40 cellular contexts compared by ENCODE assay signal in the genomic region with DNA sequence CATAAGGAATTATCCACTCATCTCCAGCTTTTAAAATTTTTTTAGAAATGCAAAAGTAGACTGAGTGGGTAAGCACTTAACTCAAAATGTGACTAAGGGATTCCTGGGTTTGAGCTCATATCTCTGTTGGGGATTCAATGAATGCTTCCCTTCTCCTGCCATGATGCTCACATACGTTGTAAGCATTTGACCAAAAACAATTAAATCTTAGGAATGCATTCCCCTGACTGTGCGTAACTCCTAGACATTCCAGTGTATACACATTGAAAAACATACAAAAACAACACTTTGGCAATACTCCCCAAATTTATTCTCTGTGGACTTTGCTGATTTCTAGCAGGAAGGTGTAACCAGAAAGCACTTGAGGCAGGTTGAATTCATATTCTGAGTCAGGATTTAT. TPM values are rescaled to one million over a fixed set of nuclear protein-coding genes. Genes with fewer than 3 reads are reported as not detected.
"Had no signal": no experiment of that assay in that cellular context is flagged by ENCODE, and none has a peak within 500 bp of the region (broad histone marks: within the 10 kb centered on the region; RNA-seq: fewer than 3 reads in every experiment).

No MANE protein-coding gene starts in this region.

- H3K9me3 Mint-ChIP-seq: activated CD4-positive, alpha-beta memory T cell treated with anti-CD3 and anti-CD28 coated beads, Interleukin-2, amount 10 ng/mL, durations not matched to agents 7 days and 5 days; activated naive CD4-positive, alpha-beta T cell treated with anti-CD3 and anti-CD28 coated beads, Interleukin-2, amount 10 ng/mL, durations not matched to agents 7 days and 5 days; activated T-cell treated with anti-CD3 and anti-CD28 coated beads, Interleukin-2, amount 50 U/mL, for 24 hours had no signal

- H3K4me1 ChIP-seq: left ventricle myocardium inferior, thyroid gland, upper lobe of left lung, vagina had no signal

- ATAC-seq: effector memory CD8-positive, alpha-beta T cell; mucosa of descending colon; sciatic nerve; stimulated activated memory B cell treated with anti-CD40 and anti-IgM and Interleukin-4, amounts not matched to agents 10 μg/mL and 1 μg/mL and 100 μg/mL, for 72 hours; stimulated activated naive CD8-positive, alpha-beta T cell treated with anti-CD3 and anti-CD28 coated beads, Interleukin-15, amount 100 ng/mL, for 72 hours had no signal

- H3K4me1 Mint-ChIP-seq: activated CD4-positive, alpha-beta memory T cell treated with anti-CD3 and anti-CD28 coated beads, Interleukin-2, amount 10 ng/mL, durations not matched to agents 7 days and 5 days; activated CD4-positive, alpha-beta T cell treated with anti-CD3 and anti-CD28 coated beads, Interleukin-2, amount 10 ng/mL, durations not matched to agents 7 days and 5 days; activated naive CD4-positive, alpha-beta T cell treated with anti-CD3 and anti-CD28 coated beads, Interleukin-2, amount 10 ng/mL, durations not matched to agents 7 days and 5 days; activated naive CD8-positive, alpha-beta T cell treated with anti-CD3 and anti-CD28 coated beads, Interleukin-2, amount 10 ng/mL, durations not matched to agents 7 days and 5 days; brain; nephron; stimulated activated memory B cell treated with anti-CD40 and anti-IgM and Interleukin-4, amounts not matched to agents 10 μg/mL and 1 μg/mL and 100 μg/mL, for 72 hours; stimulated activated naive CD8-positive, alpha-beta T cell treated with anti-CD3 and anti-CD28 coated beads, Interleukin-15, amount 100 ng/mL, for 72 hours had no signal

- H3K27me3 Mint-ChIP-seq: activated CD4-positive, alpha-beta memory T cell treated with anti-CD3 and anti-CD28 coated beads, Interleukin-2, amount 10 ng/mL, durations not matched to agents 7 days and 5 days; activated CD4-positive, alpha-beta T cell treated with anti-CD3 and anti-CD28 coated beads, Interleukin-2, amount 10 ng/mL, durations not matched to agents 7 days and 5 days; activated naive CD4-positive, alpha-beta T cell treated with anti-CD3 and anti-CD28 coated beads, Interleukin-2, amount 10 ng/mL, durations not matched to agents 7 days and 5 days; activated naive CD8-positive, alpha-beta T cell treated with anti-CD3 and anti-CD28 coated beads, Interleukin-2, amount 10 ng/mL, durations not matched to agents 7 days and 5 days; brain; effector memory CD8-positive, alpha-beta T cell; stimulated activated memory B cell treated with anti-CD40 and anti-IgM and Interleukin-4, amounts not matched to agents 10 μg/mL and 1 μg/mL and 100 μg/mL, for 72 hours; stimulated activated naive CD8-positive, alpha-beta T cell treated with anti-CD3 and anti-CD28 coated beads, Interleukin-15, amount 100 ng/mL, for 72 hours had no signal

- DNase-seq: activated CD4-positive, alpha-beta memory T cell treated with anti-CD3 and anti-CD28 coated beads, Interleukin-2, amount 10 ng/mL, durations not matched to agents 7 days and 5 days; activated CD4-positive, alpha-beta T cell treated with anti-CD3 and anti-CD28 coated beads, Interleukin-2, amount 10 ng/mL, durations not matched to agents 7 days and 5 days; activated CD4-positive, CD25-positive, alpha-beta regulatory T cell treated with anti-CD3 and anti-CD28 coated beads, Interleukin-2, amount 50 U/mL, for 72 hours; activated CD8-positive, alpha-beta memory T cell treated with anti-CD3 and anti-CD28 coated beads, Interleukin-2, amount 50 U/mL, for 48 hours; activated gamma-delta T cell; activated naive CD4-positive, alpha-beta T cell treated with anti-CD3 and anti-CD28 coated beads, Interleukin-2, amount 10 ng/mL, durations not matched to agents 7 days and 5 days; activated naive CD8-positive, alpha-beta T cell treated with anti-CD3 and anti-CD28 coated beads, Interleukin-2, amount 10 ng/mL, durations not matched to agents 7 days and 5 days; activated T-cell treated with anti-CD3 and anti-CD28 coated beads, Interleukin-2, amount 50 U/mL, for 24 hours; amygdala; cerebellar nuclear complex; effector memory CD8-positive, alpha-beta T cell; erythroblast; glutamatergic neuron; islet precursor cell; left ventricle myocardium inferior; mesendoderm; mucosa of descending colon; stimulated activated CD4-positive, alpha-beta T cell treated with anti-CD3 and anti-CD28 coated beads, Interleukin-1b, Interleukin-23, amount 100 ng/mL, for 48 hours; stimulated activated CD4-positive, alpha-beta T cell treated with anti-CD3 and anti-CD28 coated beads, Interleukin-4, amount 100 ng/mL, for 4 hours; stimulated activated CD8-positive, alpha-beta memory T cell treated with anti-CD3 and anti-CD28 coated beads, Interleukin-4, amount 100 ng/mL, for 48 hours; stimulated activated naive CD8-positive, alpha-beta T cell treated with anti-CD3 and anti-CD28 coated beads, Interleukin-15, amount 100 ng/mL, for 72 hours; T1000; thyroid gland; upper lobe of left lung had no signal

- H3K27ac Mint-ChIP-seq: activated CD4-positive, alpha-beta memory T cell treated with anti-CD3 and anti-CD28 coated beads, Interleukin-2, amount 10 ng/mL, durations not matched to agents 7 days and 5 days; activated CD4-positive, alpha-beta T cell treated with anti-CD3 and anti-CD28 coated beads, Interleukin-2, amount 10 ng/mL, durations not matched to agents 7 days and 5 days; activated naive CD4-positive, alpha-beta T cell treated with anti-CD3 and anti-CD28 coated beads, Interleukin-2, amount 10 ng/mL, durations not matched to agents 7 days and 5 days; activated naive CD8-positive, alpha-beta T cell treated with anti-CD3 and anti-CD28 coated beads, Interleukin-2, amount 10 ng/mL, durations not matched to agents 7 days and 5 days; activated T-cell treated with anti-CD3 and anti-CD28 coated beads, Interleukin-2, amount 50 U/mL, for 24 hours; brain; effector memory CD8-positive, alpha-beta T cell; nephron; stimulated activated memory B cell treated with anti-CD40 and anti-IgM and Interleukin-4, amounts not matched to agents 10 μg/mL and 1 μg/mL and 100 μg/mL, for 72 hours; stimulated activated naive CD8-positive, alpha-beta T cell treated with anti-CD3 and anti-CD28 coated beads, Interleukin-15, amount 100 ng/mL, for 72 hours; T-helper 1 cell treated with Interleukin-12 subunit alpha and Interleukin-12 subunit beta and Interleukin-4 antibody, amounts not matched to agents 30 μg/mL and 1 μg/mL, for 36 hours had no signal

- H3K4me3 ChIP-seq: cardiac muscle cell, coronary artery, left ventricle myocardium inferior, lung, mucosa of descending colon, smooth muscle cell, thyroid gland, upper lobe of left lung, vagina had no signal

- FAIRE-seq: frontal cortex had no signal

- H3K4me2 ChIP-seq: smooth muscle cell had no signal

- H3K36me3 ChIP-seq: cardiac muscle cell, left ventricle myocardium inferior, thyroid gland, upper lobe of left lung, vagina had no signal

- H3K9me3 ChIP-seq: left ventricle myocardium inferior, thyroid gland, upper lobe of left lung, vagina had no signal

- H3K4me3 Mint-ChIP-seq: activated CD4-positive, alpha-beta memory T cell treated with anti-CD3 and anti-CD28 coated beads, Interleukin-2, amount 10 ng/mL, durations not matched to agents 7 days and 5 days; activated CD4-positive, alpha-beta T cell treated with anti-CD3 and anti-CD28 coated beads, Interleukin-2, amount 10 ng/mL, durations not matched to agents 7 days and 5 days; activated naive CD4-positive, alpha-beta T cell treated with anti-CD3 and anti-CD28 coated beads, Interleukin-2, amount 10 ng/mL, durations not matched to agents 7 days and 5 days; activated naive CD8-positive, alpha-beta T cell treated with anti-CD3 and anti-CD28 coated beads, Interleukin-2, amount 10 ng/mL, durations not matched to agents 7 days and 5 days; activated T-cell treated with anti-CD3 and anti-CD28 coated beads, Interleukin-2, amount 50 U/mL, for 24 hours; brain; effector memory CD8-positive, alpha-beta T cell; nephron; stimulated activated memory B cell treated with anti-CD40 and anti-IgM and Interleukin-4, amounts not matched to agents 10 μg/mL and 1 μg/mL and 100 μg/mL, for 72 hours; stimulated activated naive CD8-positive, alpha-beta T cell treated with anti-CD3 and anti-CD28 coated beads, Interleukin-15, amount 100 ng/mL, for 72 hours; T-helper 1 cell treated with Interleukin-12 subunit alpha and Interleukin-12 subunit beta and Interleukin-4 antibody, amounts not matched to agents 30 μg/mL and 1 μg/mL, for 36 hours had no signal

- H3K27ac ChIP-seq: cardiac muscle cell, coronary artery, left ventricle myocardium inferior, thyroid gland, upper lobe of left lung, vagina had no signal

- H3K36me3 Mint-ChIP-seq: activated naive CD4-positive, alpha-beta T cell treated with anti-CD3 and anti-CD28 coated beads, Interleukin-2, amount 10 ng/mL, durations not matched to agents 7 days and 5 days; activated naive CD8-positive, alpha-beta T cell treated with anti-CD3 and anti-CD28 coated beads, Interleukin-2, amount 10 ng/mL, durations not matched to agents 7 days and 5 days; brain; stimulated activated memory B cell treated with anti-CD40 and anti-IgM and Interleukin-4, amounts not matched to agents 10 μg/mL and 1 μg/mL and 100 μg/mL, for 72 hours had no signal

- H3K27me3 ChIP-seq: cardiac muscle cell, thyroid gland, upper lobe of left lung, vagina had no signal

RNA-seq across cellular contexts. Expression of a gene that starts 29.8 kb away (rescaled TPM):
- total RNA-seq: activated CD4-positive, alpha-beta memory T cell treated with anti-CD3 and anti-CD28 coated beads, Interleukin-2, amount 10 ng/mL, durations not matched to agents 7 days and 5 days; activated CD4-positive, alpha-beta T cell treated with anti-CD3 and anti-CD28 coated beads, Interleukin-2, amount 10 ng/mL, durations not matched to agents 7 days and 5 days; activated naive CD8-positive, alpha-beta T cell treated with anti-CD3 and anti-CD28 coated beads, Interleukin-2, amount 10 ng/mL, durations not matched to agents 7 days and 5 days; cardiac muscle cell; fibroblast of lung; frontal cortex; left ventricle myocardium inferior; lung; mucosa of descending colon; myocyte; osteocyte; posterior vena cava; renal cortical epithelial cell; sciatic nerve; smooth muscle cell; thyroid gland; upper lobe of left lung; vagina had no signal
- polyA plus RNA-seq: cardiac muscle cell, fibroblast of lung, lung, smooth muscle cell had no signal

RNA-seq across cellular contexts. Expression of a gene that starts 34.8 kb away (rescaled TPM):
- total RNA-seq: activated CD4-positive, alpha-beta memory T cell treated with anti-CD3 and anti-CD28 coated beads, Interleukin-2, amount 10 ng/mL, durations not matched to agents 7 days and 5 days; activated CD4-positive, alpha-beta T cell treated with anti-CD3 and anti-CD28 coated beads, Interleukin-2, amount 10 ng/mL, durations not matched to agents 7 days and 5 days; activated naive CD8-positive, alpha-beta T cell treated with anti-CD3 and anti-CD28 coated beads, Interleukin-2, amount 10 ng/mL, durations not matched to agents 7 days and 5 days; cardiac muscle cell; fibroblast of lung; frontal cortex; left ventricle myocardium inferior; lung; mucosa of descending colon; myocyte; osteocyte; posterior vena cava; renal cortical epithelial cell; sciatic nerve; smooth muscle cell; thyroid gland; upper lobe of left lung; vagina had no signal
- polyA plus RNA-seq: cardiac muscle cell, fibroblast of lung, lung, smooth muscle cell had no signal
